In the genomic region with DNA sequence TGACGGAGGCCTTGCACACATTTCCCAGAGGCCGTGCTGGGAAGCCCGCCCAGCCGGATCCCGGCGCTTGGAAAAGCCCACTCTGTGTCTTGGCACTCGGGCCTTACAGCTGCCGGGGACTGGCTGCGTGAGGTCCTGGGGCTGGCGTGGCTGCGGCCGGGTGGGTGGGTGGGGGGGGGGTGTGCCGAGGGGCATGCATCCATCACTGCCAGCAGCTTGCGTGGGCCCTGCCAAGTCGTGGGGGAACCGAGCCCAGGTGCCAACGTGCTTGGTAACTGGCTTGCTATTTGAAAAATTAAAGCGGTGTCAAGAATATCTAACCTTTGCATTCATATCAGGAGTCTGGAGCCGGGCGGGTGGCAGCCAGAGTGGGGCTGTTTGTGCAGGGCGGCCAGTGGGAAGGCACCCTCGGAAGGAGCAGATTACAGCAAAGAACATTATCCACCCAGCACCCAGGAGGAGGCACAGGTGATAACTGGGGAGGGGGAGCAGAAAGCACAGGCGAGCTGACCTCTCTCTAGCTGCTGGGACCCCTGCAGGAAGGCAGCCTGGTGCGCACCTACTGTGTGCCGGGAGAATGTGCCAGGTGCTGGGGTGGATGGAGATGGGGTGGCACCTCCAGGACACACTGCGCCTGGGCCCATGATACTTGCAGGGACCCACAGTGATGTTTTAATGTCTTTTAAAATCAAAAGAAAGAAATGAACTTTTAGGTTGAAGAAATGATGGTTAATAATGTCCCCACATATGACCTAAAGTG, we compare ENCODE assay signal across 18 cellular contexts. TPM values are rescaled to one million over a fixed set of nuclear protein-coding genes. Genes with fewer than 3 reads are reported as not detected.
DNase-seq lines count a peak whose midpoint lies in the region; ATAC-seq, FAIRE-seq and TF ChIP-seq lines count a peak whose summit lies in the region.
"Had no signal": no experiment of that assay in that cellular context is flagged by ENCODE, and none has a peak within 500 bp of the region (broad histone marks: within the 10 kb centered on the region; RNA-seq: fewer than 3 reads in every experiment).

No MANE protein-coding gene starts in this region.

- no peaks in the 10 kb centered on the region for H4K20me1 ChIP-seq in astrocyte (ENCODE audit: insufficient read depth, low read length)

- H3K36me3 ChIP-seq in right atrium auricular region (no peaks in the 10 kb centered on the region), astrocyte (ENCODE audit: insufficient read depth, low read length) (no peaks in the 10 kb centered on the region), testis (ENCODE audit: low read depth, missing control alignments) (no peaks in the 10 kb centered on the region)

- H3K9me3 ChIP-seq in right atrium auricular region: peaks cover 0 to 8% of the 10 kb centered on the region in 2 donors
- peaks cover 8% of the 10 kb centered on the region for H3K9me3 ChIP-seq in astrocyte (ENCODE audit: insufficient read depth, low read depth, low read length)
- no peaks in the 10 kb centered on the region for H3K9me3 ChIP-seq in right cardiac atrium (ENCODE audit: control insufficient read depth, low read length)
- no peaks in the 10 kb centered on the region for H3K9me3 ChIP-seq in testis

- H3K4me3 Mint-ChIP-seq in astrocyte (ENCODE audit: unreplicated experiment): no peak overlapping the region

- intact Hi-C loops in Right ventricle myocardium superior (cut with DNase I): no loop called here
- intact Hi-C loops in right cardiac atrium (cut with DNase I): no loop called here
- intact Hi-C loops in testis (cut with DNase I; ENCODE audit: low total_unique reads): no loop called here
- intact Hi-C loops in left colon (cut with DNase I, micrococcal nuclease): no loop called here

- H3K9ac ChIP-seq in astrocyte (ENCODE audit: low read length): no peak overlapping the region

- H3K9me3 Mint-ChIP-seq in astrocyte (ENCODE audit: unreplicated experiment): peaks cover 7% of the 10 kb centered on the region

- H3K27ac ChIP-seq in right atrium auricular region: no peak overlapping the region
- no peak overlapping the region for H3K27ac ChIP-seq in astrocyte (ENCODE audit: low read depth, low read length)
- H3K27ac ChIP-seq in right cardiac atrium (ENCODE audit: low read length): no peak overlapping the region
- no peak overlapping the region for H3K27ac ChIP-seq in testis

- no peak overlapping the region for H3K4me2 ChIP-seq in astrocyte (ENCODE audit: low read length)

- FAIRE-seq in astrocyte (lab: Jason Lieb, UNC) (no peak), HTR-8/SVneo (lab: Jason Lieb, UNC) (no peak)

- ATAC-seq in Right ventricle myocardium superior (ENCODE audit: poor library complexity): no peak
- ATAC-seq in right cardiac atrium: peak in 1 of 2 donors; percentile 32
- ATAC-seq in HG02885 (IDR thresholded peaks at IDR 0.05; ENCODE audit: poor library complexity, unreplicated experiment): no peak
- no peak for ATAC-seq in left colon

- no peaks in the 10 kb centered on the region for H3K36me3 Mint-ChIP-seq in astrocyte (ENCODE audit: low read depth, unreplicated experiment)

- DNase-seq in Right ventricle myocardium superior (peak; percentile 63), right atrium auricular region (ENCODE audit: low spot score) (no peak), astrocyte (ENCODE audit: low read depth) (peak; percentile 19), right cardiac atrium (peak; percentile 59 to 86 (median 82)), testis (peak; percentile 33), HTR-8/SVneo (ENCODE audit: insufficient read length, low spot score) (no peak), left colon (no peak)
- DNase-seq: 8988T, DMS153, EL, HCEC 1CT, KBM-7, NCI-H1092 treated with DMSO at 0.1 percent for 48 hours, NCI-H1694 treated with DMSO at 0.1 percent for 48 hours, NCI-H510A, NCI-H82, SHP77 treated with DMSO at 0.1 percent for 48 hours had no signal

- TF ChIP-seq CTCF in right atrium auricular region (IDR thresholded peaks at IDR 0.05) (no peak), astrocyte (IDR thresholded peaks at IDR 0.05; ENCODE audit: insufficient read depth, low read depth, low read length) (no peak), testis (IDR thresholded peaks at IDR 0.05) (no peak)

- H3K4me3 ChIP-seq in right atrium auricular region: no peak overlapping the region
- H3K4me3 ChIP-seq in astrocyte (ENCODE audit: insufficient read depth, low read depth, low read length): no peak overlapping the region
- H3K4me3 ChIP-seq in right cardiac atrium (ENCODE audit: low read length): no peak overlapping the region
- no peak overlapping the region for H3K4me3 ChIP-seq in testis

- H2AFZ ChIP-seq in astrocyte (ENCODE audit: low read depth, low read length): no peak overlapping the region

- H3K27ac Mint-ChIP-seq in astrocyte (ENCODE audit: unreplicated experiment): no peak overlapping the region

- H3K27me3 ChIP-seq in right atrium auricular region (no peaks in the 10 kb centered on the region), astrocyte (ENCODE audit: insufficient read depth, low read length) (no peaks in the 10 kb centered on the region), right cardiac atrium (ENCODE audit: control insufficient read depth, insufficient read depth) (no peaks in the 10 kb centered on the region), testis (no peaks in the 10 kb centered on the region)

- WGBS in right cardiac atrium: 55% methylated on average over 26 of the region's 26 CpGs
- WGBS in testis, 2 donors: 65 to 77% methylated on average over 24 to 26 of the region's 26 CpGs

- TF ChIP-seq POLR2A in testis (IDR thresholded peaks at IDR 0.05): no peak

- H3K79me2 ChIP-seq in astrocyte (ENCODE audit: insufficient read depth, low read length): no peaks in the 10 kb centered on the region

- H3K4me1 ChIP-seq in right atrium auricular region: peaks cover 0 to 47% of the 10 kb centered on the region in 2 donors
- H3K4me1 ChIP-seq in astrocyte (ENCODE audit: insufficient read depth, low read length): peaks cover 26% of the 10 kb centered on the region
- H3K4me1 ChIP-seq in right cardiac atrium (ENCODE audit: control insufficient read depth, insufficient read depth, low read length): peaks cover 7% of the 10 kb centered on the region
- H3K4me1 ChIP-seq in testis: peaks cover 32% of the 10 kb centered on the region

- H3K4me1 Mint-ChIP-seq in astrocyte (ENCODE audit: low read depth, unreplicated experiment): peaks cover 6% of the 10 kb centered on the region

- H3K27me3 Mint-ChIP-seq in astrocyte (ENCODE audit: low read depth, unreplicated experiment): no peaks in the 10 kb centered on the region

RNA-seq across cellular contexts. Expression of a gene that starts 28.5 kb away (rescaled TPM):
- not detected for total RNA-seq in Right ventricle myocardium superior
- total RNA-seq in right atrium auricular region: under 1 TPM in 1 of 2 donors, not detected in 1; 0.35 TPM
- total RNA-seq in astrocyte: not detected in 2 replicates
- under 1 TPM in 3 of 4 donors, not detected in 1; 0.17 to 0.56 (median 0.25) TPM for total RNA-seq in right cardiac atrium
- 0.07 TPM for polyA plus RNA-seq in right cardiac atrium
- 1 to 10 TPM; 3.9 to 8.8 TPM for total RNA-seq in testis
- 3.3 TPM for polyA plus RNA-seq in testis (ENCODE audit: insufficient read depth, low read depth, low replicate concordance)
- under 1 TPM; 0.22 to 0.70 TPM for total RNA-seq in left colon

Comparison
In these comparisons a context has a peak if more than half of its experiments do, and no peak if none do; other contexts are left out.
1. DNase-seq: peak in Right ventricle myocardium superior (single experiment), astrocyte (single experiment), right cardiac atrium (3 of 3) and testis (single experiment); none in right atrium auricular region (single experiment), HTR-8/SVneo (single experiment) and left colon (0 of 2).